20 cellular contexts compared by ENCODE assay signal in genomic region chr22:22738959-22739585, GRCh38.
A peak's percentile ranks its signal among the peaks of the same experiment; 100 is the strongest.
DNase-seq lines count a peak whose midpoint lies in the region; ATAC-seq, FAIRE-seq and TF ChIP-seq lines count a peak whose summit lies in the region.
"Had no signal": no experiment of that assay in that cellular context is flagged by ENCODE, and none has a peak within 500 bp of the region (broad histone marks: within the 10 kb centered on the region; RNA-seq: fewer than 3 reads in every experiment).

No MANE protein-coding gene starts in this region.

- peaks cover 0 to 3% (median 2%) of the 10 kb centered on the region in 3 donors for H3K36me3 Mint-ChIP-seq in CD8-positive, alpha-beta memory T cell
- H3K36me3 Mint-ChIP-seq: CD14-positive monocyte; CD4-positive, alpha-beta memory T cell had no signal

- WGBS in tibial nerve, 2 donors = 84% methylated on average over 5 of the region's 5 CpGs

- peaks cover 0 to 2% (median 0%) of the 10 kb centered on the region in 5 donors for H3K9me3 Mint-ChIP-seq in CD8-positive, alpha-beta memory T cell
- H3K9me3 Mint-ChIP-seq: CD14-positive monocyte; CD4-positive, alpha-beta memory T cell; GM23338 had no signal

- ATAC-seq in omental fat pad (ENCODE audit: low FRiP score) (peak; percentile 28), HG02973 (IDR thresholded peaks at IDR 0.05; ENCODE audit: unreplicated experiment) (no peak)
- ATAC-seq: GM12878 had no signal

- peak; percentile 68 for FAIRE-seq in bronchial epithelial cell (lab: Jason Lieb, UNC)
- no peak for FAIRE-seq in RCC 7860 (lab: Jason Lieb, UNC)
- FAIRE-seq: GM12878, H54 had no signal

- H3K27me3 ChIP-seq in CD8-positive, alpha-beta memory T cell (ENCODE audit: insufficient read depth, low read length, poor library complexity, severe bottlenecking) = no peaks in the 10 kb centered on the region
- H3K27me3 ChIP-seq in bronchial epithelial cell (ENCODE audit: control insufficient read depth, insufficient read depth, low read length) (no peaks in the 10 kb centered on the region), tibial nerve (peaks cover 0 to 13% of the 10 kb centered on the region in 2 donors)

- H3K9me3 ChIP-seq in CD8-positive, alpha-beta memory T cell (ENCODE audit: low read length) = no peaks in the 10 kb centered on the region
- no peaks in the 10 kb centered on the region for H3K9me3 ChIP-seq in tibial nerve
- H3K9me3 ChIP-seq: BLaER1 had no signal

- H3K4me1 Mint-ChIP-seq in CD8-positive, alpha-beta memory T cell = peaks cover 50 to 57% (median 51%) of the 10 kb centered on the region in 3 donors
- H3K4me1 Mint-ChIP-seq: CD14-positive monocyte had no signal

- DNase-seq in CD8-positive, alpha-beta memory T cell = no peak
- no peak for DNase-seq in bronchial epithelial cell (ENCODE audit: low read depth)
- DNase-seq in cerebellum (ENCODE audit: low spot score) = peak; percentile 61
- no peak for DNase-seq in omental fat pad (ENCODE audit: low spot score)
- DNase-seq in RCC 7860 (ENCODE audit: low spot score) = no peak
- no peak for DNase-seq in tibial nerve (ENCODE audit: low spot score in 2 of 2)
- DNase-seq in inferior parietal cortex (ENCODE audit: extremely low spot score) = no peak
- DNase-seq: 8988T; Calu3; CD4-positive, alpha-beta memory T cell; DMS79 treated with DMSO at 0.1 percent for 48 hours; HCEC 1CT; IMR-90 had no signal

- TF ChIP-seq POLR2A in tibial nerve (IDR thresholded peaks at IDR 0.05) = no peak

- H3K27ac Mint-ChIP-seq in CD8-positive, alpha-beta memory T cell = peak overlapping the region in 5 of 8 donors; percentile 8 to 86 (median 45)
- H3K27ac Mint-ChIP-seq: CD14-positive monocyte; CD4-positive, alpha-beta memory T cell; GM23338 had no signal

- no peak overlapping the region for H3K4me3 ChIP-seq in CD8-positive, alpha-beta memory T cell (ENCODE audit: low read length)
- H3K4me3 ChIP-seq in bronchial epithelial cell (ENCODE audit: low read depth, low read length) (no peak overlapping the region), tibial nerve (no peak overlapping the region)
- H3K4me3 ChIP-seq: BLaER1, GM12878, GM23338 had no signal

- peaks cover 30% of the 10 kb centered on the region for H3K4me1 ChIP-seq in CD8-positive, alpha-beta memory T cell (ENCODE audit: insufficient read depth, low read length)
- H3K4me1 ChIP-seq in tibial nerve = no peaks in the 10 kb centered on the region

- POLR2A ChIA-PET in CD8-positive, alpha-beta memory T cell (lab: Charles Lee) = no interaction called here

- no peak for TF ChIP-seq EP300 in tibial nerve (IDR thresholded peaks at IDR 0.05)

- CTCF ChIA-PET in CD8-positive, alpha-beta memory T cell (lab: Charles Lee) = interaction anchor here (0.6 to 2.2 kb wide), 2 partner anchors 14 to 18 kb away, joined by 3 to 5 read pairs; no protein-coding TSS in a partner anchor

- peaks cover 6 to 23% of the 10 kb centered on the region in 2 donors for H3K27me3 Mint-ChIP-seq in CD8-positive, alpha-beta memory T cell

- H3K36me3 ChIP-seq in CD8-positive, alpha-beta memory T cell (ENCODE audit: insufficient read depth, low read length) = no peaks in the 10 kb centered on the region
- H3K36me3 ChIP-seq in bronchial epithelial cell (ENCODE audit: control insufficient read depth, insufficient read depth, low read length) = no peaks in the 10 kb centered on the region
- H3K36me3 ChIP-seq in tibial nerve = no peaks in the 10 kb centered on the region
- H3K36me3 ChIP-seq: BLaER1 had no signal

- peak overlapping the region in 1 of 7 donors; percentile 0 for H3K4me3 Mint-ChIP-seq in CD8-positive, alpha-beta memory T cell
- H3K4me3 Mint-ChIP-seq: CD4-positive, alpha-beta memory T cell; GM23338 had no signal

- TF ChIP-seq CTCF in bronchial epithelial cell (IDR thresholded peaks at IDR 0.05; ENCODE audit: insufficient read depth, low read length, severe bottlenecking) (no peak), omental fat pad (IDR thresholded peaks at IDR 0.05) (no peak), tibial nerve (IDR thresholded peaks at IDR 0.05) (no peak)

- no peak overlapping the region for H3K27ac ChIP-seq in CD8-positive, alpha-beta memory T cell (ENCODE audit: low read depth, low read length)
- H3K27ac ChIP-seq in tibial nerve = no peak overlapping the region
- H3K27ac ChIP-seq: BLaER1, HL-60 had no signal
